Comparison of ENCODE assay signal across 9 cellular contexts in genomic region chr12:7113389-7113871, GRCh38. TPM values are rescaled to one million over a fixed set of nuclear protein-coding genes. Genes with fewer than 3 reads are reported as not detected.
A peak's percentile ranks its signal among the peaks of the same experiment; 100 is the strongest.
DNase-seq lines count a peak whose midpoint lies in the region; ATAC-seq, FAIRE-seq and TF ChIP-seq lines count a peak whose summit lies in the region.
"Had no signal": no experiment of that assay in that cellular context is flagged by ENCODE, and none has a peak within 500 bp of the region (broad histone marks: within the 10 kb centered on the region; RNA-seq: fewer than 3 reads in every experiment).

No MANE protein-coding gene starts in this region.

- H3K27ac Mint-ChIP-seq in Calu3 (ENCODE audit: unreplicated experiment): no peak overlapping the region
- no peak overlapping the region for H3K27ac Mint-ChIP-seq in HFFc6

- H3K4me1 Mint-ChIP-seq in Calu3 (ENCODE audit: low read depth, unreplicated experiment) (peaks cover 9% of the 10 kb centered on the region), HFFc6 (ENCODE audit: low read depth) (peaks cover 23% of the 10 kb centered on the region)

- DNase-seq in Calu3 (peak; percentile 26), HFFc6 (no peak), SK-MEL-5 (ENCODE audit: low read depth, low spot score) (peak; percentile 61), bronchial epithelial cell (ENCODE audit: low read depth) (peak; percentile 29), right lobe of liver (peak in 1 of 3 donors; percentile 47), transverse colon (peak; percentile 28), HK-2 (ENCODE audit: unreplicated experiment) (no peak)

- H3K27ac ChIP-seq in right lobe of liver (peak overlapping the region in 1 of 3 donors; percentile 43), transverse colon (no peak overlapping the region)

- no peak for TF ChIP-seq EP300 in transverse colon (IDR thresholded peaks at IDR 0.05; ENCODE audit: low read depth)

- H3K36me3 Mint-ChIP-seq in Calu3 (ENCODE audit: insufficient read depth, unreplicated experiment) (peaks cover 32% of the 10 kb centered on the region), HFFc6 (ENCODE audit: low read depth) (peaks cover 10% of the 10 kb centered on the region; the same call in 1 of the 2 replicates)

- peaks cover 0 to 45% (median 16%) of the 10 kb centered on the region in 4 donors for H3K4me1 ChIP-seq in right lobe of liver
- peaks cover 4 to 14% (median 5%) of the 10 kb centered on the region in 4 donors for H3K4me1 ChIP-seq in transverse colon

- no peaks in the 10 kb centered on the region for H3K27me3 ChIP-seq in bronchial epithelial cell (ENCODE audit: control insufficient read depth, insufficient read depth, low read length)
- no peaks in the 10 kb centered on the region for H3K27me3 ChIP-seq in right lobe of liver
- no peaks in the 10 kb centered on the region for H3K27me3 ChIP-seq in transverse colon

- no peak overlapping the region for H3K4me3 ChIP-seq in bronchial epithelial cell (ENCODE audit: low read depth, low read length)
- no peak overlapping the region for H3K4me3 ChIP-seq in right lobe of liver
- no peak overlapping the region for H3K4me3 ChIP-seq in transverse colon
- H3K4me3 ChIP-seq: skin epidermis had no signal

- intact Hi-C loops in Calu3 (cut with micrococcal nuclease; ENCODE audit: unreplicated experiment): loop anchor here (5.0 kb wide), 1 partner anchor 166 kb away; no protein-coding TSS in a partner anchor
- intact Hi-C loops in right lobe of liver (cut with DNase I): no loop called here
- intact Hi-C loops in transverse colon (cut with DNase I; ENCODE audit: low total_unique reads): no loop called here

- 0% methylated on average over 1 of the region's 5 CpGs for WGBS in right lobe of liver (ENCODE audit: insufficient coverage, low coverage, low lambda C conversion rate, missing lambda C conversion rate)
- 48% methylated on average over 5 of the region's 5 CpGs; no CpG with 5 or more reads in 1 of the 2 donors for WGBS in transverse colon (ENCODE audit: low coverage in 1 of 2), 2 donors

- no peak for TF ChIP-seq POLR2A in right lobe of liver (IDR thresholded peaks at IDR 0.05)
- TF ChIP-seq POLR2A in transverse colon (IDR thresholded peaks at IDR 0.05): no peak

- H3K27me3 Mint-ChIP-seq in Calu3 (ENCODE audit: unreplicated experiment) (no peaks in the 10 kb centered on the region), HFFc6 (ENCODE audit: insufficient read depth) (no peaks in the 10 kb centered on the region; the same call in 1 of the 2 replicates)

- CTCF ChIA-PET in Calu3 (lab: Charles Lee): interaction anchor here (1.1 kb wide), 1 partner anchor 169 kb away, joined by 5 read pairs; no protein-coding TSS in a partner anchor

- H3K36me3 ChIP-seq in bronchial epithelial cell (ENCODE audit: control insufficient read depth, insufficient read depth, low read length) (peaks cover 24% of the 10 kb centered on the region), right lobe of liver (peaks cover 0 to 6% (median under 1%) of the 10 kb centered on the region in 4 donors), transverse colon (no peaks in the 10 kb centered on the region)

- H3K4me3 Mint-ChIP-seq in Calu3 (ENCODE audit: low read depth, unreplicated experiment) (no peak overlapping the region), HFFc6 (no peak overlapping the region)

- BruUV-seq in Calu3 (replicated peaks; lab: Mats Ljungman, UMichigan): no TSS peak

- no peaks in the 10 kb centered on the region for H3K9me3 ChIP-seq in right lobe of liver
- H3K9me3 ChIP-seq in transverse colon: no peaks in the 10 kb centered on the region

- H3K9me3 Mint-ChIP-seq in Calu3 (ENCODE audit: low read depth, unreplicated experiment) (no peaks in the 10 kb centered on the region), HFFc6 (no peaks in the 10 kb centered on the region)

- ATAC-seq in right lobe of liver (peak; percentile 36 to 43 (median 42)), GM21423 (IDR thresholded peaks at IDR 0.05; ENCODE audit: unreplicated experiment) (no peak)

- FAIRE-seq in bronchial epithelial cell (lab: Jason Lieb, UNC): no peak

- TF ChIP-seq CTCF in Calu3 (IDR thresholded peaks at IDR 0.05; ENCODE audit: unreplicated experiment) (peak; percentile 84), HFFc6 (IDR thresholded peaks at IDR 0.05) (peak; percentile 93), bronchial epithelial cell (IDR thresholded peaks at IDR 0.05; ENCODE audit: insufficient read depth, low read length, severe bottlenecking) (peak; percentile 74), right lobe of liver (IDR thresholded peaks at IDR 0.05) (peak; percentile 85 to 87 (median 86)), transverse colon (IDR thresholded peaks at IDR 0.05) (peak; percentile 80 to 92 (median 87))

- in situ Hi-C loops in SK-MEL-5 (cut with HindIII; ENCODE audit: low pct_unique_long_range_greater_than_20kb, low sequenced_read_pairs) (no loop called here), transverse colon (cut with MboI; ENCODE audit: low pct_ligation_motif_present in 1 of 4, low pct_unique_long_range_greater_than_20kb in 1 of 4, low sequenced_read_pairs in 3 of 4) (loop anchor here in 3 of 4 donors (25.0 kb wide), 2 partner anchors 176 to 201 kb away; partner anchors contain the start of genes ATN1 (in 2 of the 3), C12orf57 (in 2 of the 3), RNU7-1 (in 2 of the 3) and ENO2 (in 1 of the 3))

RNA-seq across cellular contexts. Expression of gene C1RL, which starts 4.4 kb away (rescaled TPM):
- total RNA-seq in Calu3 (2022) (43.2 and 43.4 TPM in 2 replicates), bronchial epithelial cell (11.3 and 14.3 TPM in 2 replicates), right lobe of liver (100 to 1,000 TPM; 202 to 236 (median 216) TPM), transverse colon (100 to 1,000 TPM in 1 of 4 donors, 10 to 100 TPM in 3; 39.6 to 261 (median 65.0) TPM)
- 10 to 100 TPM in 5 of 6 experiments, 1 to 10 TPM in 1; 8.5 to 20.0 (median 15.8) TPM for total RNA-seq in HFFc6 (2021; fragmentation: NEBNext Ultra II Directional; extraction: Animal tissue kit (Norgen Biotek cat#: 25700))
- 1.9 and 3.8 TPM in 2 replicates for total RNA-seq in SK-MEL-5 (2014; rRNA removed; shearing (Covaris generic))
- polyA plus RNA-seq in SK-MEL-5 (2015; cell fraction: cytosol; rRNA removed): 8.9 and 12.7 TPM in 2 replicates
- polyA plus RNA-seq in SK-MEL-5 (2015; cell fraction: nucleus; rRNA removed): 4.4 and 7.3 TPM in 2 replicates

RNA-seq across cellular contexts. Expression of gene RBP5, which starts 15.3 kb away (rescaled TPM):
- total RNA-seq in Calu3 (2022) (0.81 and 2.3 TPM in 2 replicates), bronchial epithelial cell (not detected in 2 replicates), right lobe of liver (100 to 1,000 TPM in 3 of 6 experiments, 10 to 100 TPM in 3; 44.1 to 239 (median 98.2) TPM), transverse colon (1 to 10 TPM in 1 of 4 donors, under 1 TPM in 1, not detected in 2; 0.55 to 3.0 TPM)
- not detected for total RNA-seq in HFFc6 (2021; fragmentation: NEBNext Ultra II Directional; extraction: Animal tissue kit (Norgen Biotek cat#: 25700))
- not detected in 2 replicates for total RNA-seq in SK-MEL-5 (2014; rRNA removed; shearing (Covaris generic))
- polyA plus RNA-seq in SK-MEL-5 (2015; cell fraction: cytosol; rRNA removed): not detected in 2 replicates
- not detected in 2 replicates for polyA plus RNA-seq in SK-MEL-5 (2015; cell fraction: nucleus; rRNA removed)

RNA-seq across cellular contexts. Expression of gene CLSTN3, which starts 16.7 kb away (rescaled TPM):
- 37.5 and 48.1 TPM in 2 replicates for total RNA-seq in Calu3 (2022)
- total RNA-seq in HFFc6 (2021; fragmentation: NEBNext Ultra II Directional; extraction: Animal tissue kit (Norgen Biotek cat#: 25700)): 10 to 100 TPM; 10.4 to 15.5 (median 13.7) TPM
- total RNA-seq in SK-MEL-5 (2014; rRNA removed; shearing (Covaris generic)): 1.0 TPM in 2 replicates
- polyA plus RNA-seq in SK-MEL-5 (2015; cell fraction: cytosol; rRNA removed): 0.85 and 4.5 TPM in 2 replicates
- 0.80 and 1.2 TPM in 2 replicates for polyA plus RNA-seq in SK-MEL-5 (2015; cell fraction: nucleus; rRNA removed)
- total RNA-seq in bronchial epithelial cell: 7.0 and 9.2 TPM in 2 replicates
- 10 to 100 TPM; 38.9 to 55.2 (median 43.1) TPM for total RNA-seq in right lobe of liver
- 10 to 100 TPM; 13.9 to 98.7 (median 24.4) TPM for total RNA-seq in transverse colon

RNA-seq across cellular contexts. Expression of gene C1R, which starts 21.2 kb away (rescaled TPM):
- total RNA-seq in Calu3 (2022): 7.6 and 7.9 TPM in 2 replicates
- 10 to 100 TPM in 5 of 6 experiments, 1 to 10 TPM in 1; 9.3 to 43.4 (median 36.0) TPM for total RNA-seq in HFFc6 (2021; fragmentation: NEBNext Ultra II Directional; extraction: Animal tissue kit (Norgen Biotek cat#: 25700))
- total RNA-seq in SK-MEL-5 (2014; rRNA removed; shearing (Covaris generic)): 2.0 and 2.5 TPM in 2 replicates
- polyA plus RNA-seq in SK-MEL-5 (2015; cell fraction: cytosol; rRNA removed): 8.1 and 11.4 TPM in 2 replicates
- polyA plus RNA-seq in SK-MEL-5 (2015; cell fraction: nucleus; rRNA removed): 3.4 and 5.6 TPM in 2 replicates
- total RNA-seq in bronchial epithelial cell: 1.9 and 3.2 TPM in 2 replicates
- total RNA-seq in right lobe of liver: 1,000 to 10,000 TPM; 1,157 to 2,557 (median 1,950) TPM
- total RNA-seq in transverse colon: 100 to 1,000 TPM in 3 of 4 donors, 10 to 100 TPM in 1; 68.5 to 154 (median 125) TPM

RNA-seq across cellular contexts. Expression of gene C1S, which starts 52.9 kb away (rescaled TPM):
- 7.1 and 9.7 TPM in 2 replicates for total RNA-seq in Calu3 (2022)
- 10 to 100 TPM; 21.9 to 30.8 (median 30.2) TPM for total RNA-seq in HFFc6 (2021; fragmentation: NEBNext Ultra II Directional; extraction: Animal tissue kit (Norgen Biotek cat#: 25700))
- total RNA-seq in SK-MEL-5 (2014; rRNA removed; shearing (Covaris generic)): 3.3 and 3.6 TPM in 2 replicates
- 6.8 and 7.9 TPM in 2 replicates for polyA plus RNA-seq in SK-MEL-5 (2015; cell fraction: cytosol; rRNA removed)
- 13.5 and 36.9 TPM in 2 replicates for polyA plus RNA-seq in SK-MEL-5 (2015; cell fraction: nucleus; rRNA removed)
- 1.5 and 6.3 TPM in 2 replicates for total RNA-seq in bronchial epithelial cell
- total RNA-seq in right lobe of liver: 1,000 to 10,000 TPM in 5 of 6 experiments, 100 to 1,000 TPM in 1; 993 to 2,993 (median 1,796) TPM
- 100 to 1,000 TPM; 103 to 191 (median 117) TPM for total RNA-seq in transverse colon

Comparison
In these comparisons a context has a peak if more than half of its experiments do, and no peak if none do; other contexts are left out.
1. DNase-seq: peak in Calu3 (single experiment), SK-MEL-5 (single experiment), bronchial epithelial cell (single experiment) and transverse colon (single experiment); none in HFFc6 (single experiment) and HK-2 (single experiment).
2. RNA of gene RBP5, which starts 15.3 kb away (total RNA-seq): 44.1 to 239 TPM in right lobe of liver; 0.81 to 2.3 TPM in Calu3, 0.55 to 3.0 TPM in transverse colon, not detected in HFFc6, not detected in SK-MEL-5 and not detected in bronchial epithelial cell; every median in the first group is over 10 times any median in the second.
3. Peak in every context shown above with its lines, with median percentiles within 50 percentile points of each other: CTCF ChIP-seq.